In genomic region chrX:123878177-123878576, GRCh38 we compare ENCODE assay signal across 8 cellular contexts. TPM values are rescaled to one million over a fixed set of nuclear protein-coding genes. Genes with fewer than 3 reads are reported as not detected.
A peak's percentile ranks its signal among the peaks of the same experiment; 100 is the strongest.
DNase-seq lines count a peak whose midpoint lies in the region; ATAC-seq and TF ChIP-seq lines count a peak whose summit lies in the region.

No MANE protein-coding gene starts in this region.

- H3K27me3 ChIP-seq in SU-DHL-6 (ENCODE audit: low read length) (no peaks in the 10 kb centered on the region), spleen (replicated peaks in 1 of 7) (no peaks in the 10 kb centered on the region), ascending aorta (no peaks in the 10 kb centered on the region)

- H2AFZ ChIP-seq in SU-DHL-6 (ENCODE audit: low read depth, low read length, severe bottlenecking) = no peak overlapping the region

- H3K4me1 ChIP-seq in spleen = peaks cover 12 to 54% (median 25%) of the 10 kb centered on the region in 6 donors
- peaks cover 0 to 5% of the 10 kb centered on the region in 2 donors for H3K4me1 ChIP-seq in ascending aorta

- peaks cover 36% of the 10 kb centered on the region for H3K79me2 ChIP-seq in SU-DHL-6 (ENCODE audit: insufficient read depth, low read length)

- TF ChIP-seq POLR2A in spleen (IDR thresholded peaks at IDR 0.05) = no peak

- no peak overlapping the region for H3K4me3 ChIP-seq in SU-DHL-6 (ENCODE audit: insufficient read depth, low read length, poor library complexity, severe bottlenecking)
- H3K4me3 ChIP-seq in spleen = peak overlapping the region in 2 of 8 donors; percentile 22 to 36
- H3K4me3 ChIP-seq in ascending aorta = no peak overlapping the region

- H3K36me3 ChIP-seq in SU-DHL-6 (ENCODE audit: low read length) (no peaks in the 10 kb centered on the region), spleen (peaks cover 0 to 4% (median 0%) of the 10 kb centered on the region in 6 donors), ascending aorta (no peaks in the 10 kb centered on the region)

- 0 to 7% (median 6%) methylated on average over 1 of the region's 1 CpG for WGBS in spleen, 5 donors

- H3K9ac ChIP-seq in SU-DHL-6 (ENCODE audit: low read length) = no peak overlapping the region

- H3K9me3 ChIP-seq in SU-DHL-6 (ENCODE audit: insufficient read depth, low read length) = no peaks in the 10 kb centered on the region
- no peaks in the 10 kb centered on the region for H3K9me3 ChIP-seq in spleen
- H3K9me3 ChIP-seq in ascending aorta = no peaks in the 10 kb centered on the region

- intact Hi-C loops in spleen (cut with DNase I; ENCODE audit: low total_unique reads) = no loop called here
- intact Hi-C loops in ascending aorta (cut with DNase I) = no loop called here

- peak overlapping the region; percentile 53 for H3K4me3 Mint-ChIP-seq in activated T-cell treated with anti-CD3 and anti-CD28 coated beads, Interleukin-2, amount 50 U/mL, for 24 hours

- H3K9me2 ChIP-seq in SU-DHL-6 (replicated peaks; ENCODE audit: insufficient read depth, low read length) = no peaks in the 10 kb centered on the region

- no peak for DNase-seq in activated T-cell treated with anti-CD3 and anti-CD28 coated beads, Interleukin-2, amount 50 U/mL, for 24 hours
- DNase-seq in activated T-cell treated with anti-CD3 and anti-CD28 coated beads for 4 hours = no peak
- DNase-seq in spleen = no peak
- no peak for DNase-seq in ascending aorta (ENCODE audit: low spot score in 2 of 2)
- no peak for DNase-seq in UCSD-AML1 (lab: John Stamatoyannopoulos, UW; ENCODE audit: unreplicated experiment)
- no peak for DNase-seq in HT-29 (ENCODE audit: low spot score)

- H3K9me3 Mint-ChIP-seq in activated T-cell treated with anti-CD3 and anti-CD28 coated beads, Interleukin-2, amount 50 U/mL, for 24 hours = no peaks in the 10 kb centered on the region

- peak overlapping the region; percentile 75 for H3K27ac Mint-ChIP-seq in activated T-cell treated with anti-CD3 and anti-CD28 coated beads, Interleukin-2, amount 50 U/mL, for 24 hours

- no peaks in the 10 kb centered on the region for H4K20me1 ChIP-seq in SU-DHL-6 (ENCODE audit: low read depth, low read length)

- peaks cover 9% of the 10 kb centered on the region; the same call in 1 of the 2 replicates for H3F3A ChIP-seq in SU-DHL-6 (ENCODE audit: insufficient read depth)

- peak; percentile 91 for ATAC-seq in HG03066 (IDR thresholded peaks at IDR 0.05; ENCODE audit: low read depth, unreplicated experiment)

- peaks cover 6% of the 10 kb centered on the region for H3K27me3 Mint-ChIP-seq in activated T-cell treated with anti-CD3 and anti-CD28 coated beads, Interleukin-2, amount 50 U/mL, for 24 hours

- H3K4me2 ChIP-seq in SU-DHL-6 (ENCODE audit: low read depth, low read length, poor library complexity, severe bottlenecking) = peak overlapping the region; percentile 88

- H3K36me3 Mint-ChIP-seq in activated T-cell treated with anti-CD3 and anti-CD28 coated beads, Interleukin-2, amount 50 U/mL, for 24 hours (ENCODE audit: low read depth) = peaks cover 13% of the 10 kb centered on the region

- H3K27ac ChIP-seq in SU-DHL-6 (ENCODE audit: low read depth, low read length) (peak overlapping the region; percentile 82), spleen (peak overlapping the region in 7 of 8 donors; percentile 13 to 69 (median 56)), ascending aorta (no peak overlapping the region)

- no peak for TF ChIP-seq CTCF in SU-DHL-6 (IDR thresholded peaks at IDR 0.05; ENCODE audit: insufficient read depth, low read length, poor library complexity, severe bottlenecking)
- no peak for TF ChIP-seq CTCF in spleen (IDR thresholded peaks at IDR 0.05 in 8 of 11, conservative IDR thresholded peaks at IDR 0.05 in 3 of 11)
- TF ChIP-seq CTCF in ascending aorta (IDR thresholded peaks at IDR 0.05) = no peak

- H3K4me1 Mint-ChIP-seq in activated T-cell treated with anti-CD3 and anti-CD28 coated beads, Interleukin-2, amount 50 U/mL, for 24 hours (ENCODE audit: low read depth) = peaks cover 38% of the 10 kb centered on the region

RNA-seq across cellular contexts. Expression of gene XIAP, which starts 18.3 kb away (rescaled TPM):
- 10 to 100 TPM; 33.4 to 67.0 (median 59.9) TPM for total RNA-seq in spleen
- 10 to 100 TPM in 1 of 3 donors, 1 to 10 TPM in 2; 4.7 to 12.1 (median 5.0) TPM for polyA plus RNA-seq in spleen
- 22.9 TPM for total RNA-seq in ascending aorta
- 34.5 and 37.7 TPM in 2 replicates for total RNA-seq in HT-29 (2014; rRNA removed; shearing (Covaris generic))

Comparison
In these comparisons a context has a peak if more than half of its experiments do, and no peak if none do; other contexts are left out.
1. H3K27ac ChIP-seq: peak in SU-DHL-6 (single experiment) and spleen (7 of 8); none in ascending aorta (0 of 2).